Comparison of ENCODE assay signal across 14 cellular contexts in the genomic region with DNA sequence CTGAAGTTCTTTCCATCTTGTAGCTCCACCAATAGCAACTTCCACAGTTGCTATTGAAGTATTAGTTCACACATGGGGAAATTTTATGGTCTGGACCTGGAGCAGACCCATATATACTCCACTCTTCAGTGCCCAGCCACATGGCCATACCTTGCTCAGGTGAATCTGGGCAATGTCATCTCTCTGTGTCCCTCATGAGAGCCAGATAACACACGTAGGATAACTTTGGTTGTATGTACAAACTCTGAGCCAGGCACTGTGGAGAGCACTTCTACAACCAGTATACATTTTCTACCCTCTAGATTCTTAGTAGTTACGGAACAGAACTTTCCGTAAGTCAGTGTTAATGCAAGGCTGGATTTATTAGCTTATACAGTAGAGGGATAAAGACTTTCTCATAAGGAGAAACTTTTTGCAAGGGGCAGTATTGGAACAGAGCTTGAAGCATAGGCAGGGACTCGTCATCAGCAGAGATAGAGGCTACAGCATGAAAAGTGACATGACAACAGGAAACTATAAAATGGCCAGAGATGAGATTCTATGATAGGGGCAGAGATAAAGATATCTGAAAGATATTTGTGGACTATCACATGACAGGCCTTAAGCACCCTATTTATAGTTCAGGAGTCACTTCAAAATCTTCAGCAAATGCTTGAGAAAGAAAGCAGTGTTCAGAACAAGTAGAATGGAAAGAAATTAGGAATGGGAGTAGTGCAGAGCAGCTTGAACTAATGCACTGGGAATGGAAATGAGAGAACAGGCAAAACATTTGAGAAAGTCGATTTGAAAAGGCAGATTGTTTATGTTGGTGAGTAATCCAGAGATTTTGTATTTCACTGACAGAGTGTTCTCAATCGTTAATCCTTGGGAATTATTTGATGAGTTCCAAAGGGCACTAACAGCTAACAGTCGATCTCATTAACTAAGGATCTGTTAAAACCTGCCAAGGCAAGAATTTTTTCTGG.
DNase-seq lines count a peak whose midpoint lies in the region; ATAC-seq and TF ChIP-seq lines count a peak whose summit lies in the region.
"Had no signal": no experiment of that assay in that cellular context is flagged by ENCODE, and none has a peak within 500 bp of the region (broad histone marks: within the 10 kb centered on the region; RNA-seq: fewer than 3 reads in every experiment).

No MANE protein-coding gene starts in this region.

- no peaks in the 10 kb centered on the region for H3K36me3 Mint-ChIP-seq in endothelial cell (ENCODE audit: low read depth, unreplicated experiment)

- no peak for ATAC-seq in GM18868 (IDR thresholded peaks at IDR 0.05; ENCODE audit: unreplicated experiment)
- ATAC-seq: HCT116, PC-3 had no signal

- TF ChIP-seq CTCF in PC-9 (conservative IDR thresholded peaks at IDR 0.05) = no peak
- no peak for TF ChIP-seq CTCF in esophagus squamous epithelium (IDR thresholded peaks at IDR 0.05)
- no peak for TF ChIP-seq CTCF in tibial artery (IDR thresholded peaks at IDR 0.05)
- no peak for TF ChIP-seq CTCF in endothelial cell (IDR thresholded peaks at IDR 0.05; ENCODE audit: unreplicated experiment)

- no peaks in the 10 kb centered on the region for H3K9me2 ChIP-seq in PC-9 (ENCODE audit: insufficient read depth)

- H3K4me2 ChIP-seq in PC-9 = no peak overlapping the region

- no peak for DNase-seq in PC-9
- DNase-seq in esophagus squamous epithelium (lab: John Stamatoyannopoulos, UW) = no peak
- DNase-seq in middle frontal gyrus (ENCODE audit: extremely low spot score, low spot score) = peak; percentile 43
- no peak for DNase-seq in tibial artery
- DNase-seq in endothelial cell (ENCODE audit: low spot score) = no peak
- DNase-seq in NCI-H1436 (lab: John Stamatoyannopoulos, UW) = no peak
- DNase-seq in SHP77 treated with DMSO at 0.1 percent for 48 hours (lab: John Stamatoyannopoulos, UW) = no peak
- DNase-seq: dermis blood vessel endothelial cell; islet precursor cell; PC-3; spleen; stimulated activated naive CD4-positive, alpha-beta T cell had no signal

- no peaks in the 10 kb centered on the region for H3K36me3 ChIP-seq in PC-9 (ENCODE audit: low read depth)
- H3K36me3 ChIP-seq in esophagus squamous epithelium = no peaks in the 10 kb centered on the region
- no peaks in the 10 kb centered on the region for H3K36me3 ChIP-seq in tibial artery
- H3K36me3 ChIP-seq: spleen had no signal

- H3K4me3 ChIP-seq in PC-9 (no peak overlapping the region), esophagus squamous epithelium (peak overlapping the region in 2 of 4 donors; percentile 1 to 33), tibial artery (peak overlapping the region; percentile 15 to 34)
- H3K4me3 ChIP-seq: spleen had no signal

- CTCF ChIA-PET in PC-9 (lab: Charles Lee) = no interaction called here

- H3K27me3 ChIP-seq in PC-9 (ENCODE audit: insufficient read depth, low read depth) (no peaks in the 10 kb centered on the region), esophagus squamous epithelium (no peaks in the 10 kb centered on the region), tibial artery (no peaks in the 10 kb centered on the region)

- POLR2A ChIA-PET in PC-9 (lab: Charles Lee; ENCODE audit: unreplicated experiment) = no interaction called here

- peaks cover 9% of the 10 kb centered on the region for H3K4me1 Mint-ChIP-seq in endothelial cell (ENCODE audit: unreplicated experiment)

- H3F3A ChIP-seq in PC-9 (ENCODE audit: insufficient read depth, low read depth) = no peaks in the 10 kb centered on the region

- H3K9me3 ChIP-seq in PC-9 (ENCODE audit: insufficient read depth, low read depth) = no peaks in the 10 kb centered on the region
- H3K9me3 ChIP-seq in esophagus squamous epithelium = no peaks in the 10 kb centered on the region
- no peaks in the 10 kb centered on the region for H3K9me3 ChIP-seq in tibial artery
- H3K9me3 ChIP-seq: spleen had no signal

- no peak overlapping the region for H3K27ac Mint-ChIP-seq in endothelial cell (ENCODE audit: unreplicated experiment)

- no peaks in the 10 kb centered on the region for H3K79me2 ChIP-seq in PC-9 (ENCODE audit: low read depth)

- no peaks in the 10 kb centered on the region for H3K9me3 Mint-ChIP-seq in endothelial cell (ENCODE audit: unreplicated experiment)

- no peak for TF ChIP-seq POLR2A in esophagus squamous epithelium (IDR thresholded peaks at IDR 0.05)

- peak overlapping the region; percentile 43; the same call in 1 of the 2 replicates for H2AFZ ChIP-seq in PC-9

- H3K27ac ChIP-seq in PC-9 (no peak overlapping the region), esophagus squamous epithelium (peak overlapping the region; percentile 62 to 83 (median 78)), tibial artery (peak overlapping the region; percentile 60 to 78)
- H3K27ac ChIP-seq: spleen had no signal

- intact Hi-C loops in PC-9 (cut with micrococcal nuclease; ENCODE audit: unreplicated experiment) = no loop called here
- intact Hi-C loops in esophagus squamous epithelium (cut with DNase I) = no loop called here
- intact Hi-C loops in tibial artery (cut with DNase I; ENCODE audit: low total_unique reads) = no loop called here

- BruUV-seq in PC-9 (replicated peaks; lab: Mats Ljungman, UMichigan) = no TSS peak

- H4K20me1 ChIP-seq in PC-9 (ENCODE audit: insufficient read depth) = no peaks in the 10 kb centered on the region

- no peak overlapping the region for H3K4me3 Mint-ChIP-seq in endothelial cell (ENCODE audit: unreplicated experiment)

- H3K4me1 ChIP-seq in PC-9 (replicated peaks; ENCODE audit: insufficient read depth) (no peaks in the 10 kb centered on the region), esophagus squamous epithelium (peaks cover 10 to 58% (median 12%) of the 10 kb centered on the region in 3 donors), tibial artery (peaks cover 0 to 56% (median 7%) of the 10 kb centered on the region in 4 donors)
- H3K4me1 ChIP-seq: spleen had no signal

- no peaks in the 10 kb centered on the region for H3K27me3 Mint-ChIP-seq in endothelial cell (ENCODE audit: unreplicated experiment)

- 33 to 43% methylated on average over 7 of the region's 7 CpGs for WGBS in esophagus squamous epithelium, 2 donors
